Comparison of ENCODE assay signal across 21 cellular contexts in the genomic region with DNA sequence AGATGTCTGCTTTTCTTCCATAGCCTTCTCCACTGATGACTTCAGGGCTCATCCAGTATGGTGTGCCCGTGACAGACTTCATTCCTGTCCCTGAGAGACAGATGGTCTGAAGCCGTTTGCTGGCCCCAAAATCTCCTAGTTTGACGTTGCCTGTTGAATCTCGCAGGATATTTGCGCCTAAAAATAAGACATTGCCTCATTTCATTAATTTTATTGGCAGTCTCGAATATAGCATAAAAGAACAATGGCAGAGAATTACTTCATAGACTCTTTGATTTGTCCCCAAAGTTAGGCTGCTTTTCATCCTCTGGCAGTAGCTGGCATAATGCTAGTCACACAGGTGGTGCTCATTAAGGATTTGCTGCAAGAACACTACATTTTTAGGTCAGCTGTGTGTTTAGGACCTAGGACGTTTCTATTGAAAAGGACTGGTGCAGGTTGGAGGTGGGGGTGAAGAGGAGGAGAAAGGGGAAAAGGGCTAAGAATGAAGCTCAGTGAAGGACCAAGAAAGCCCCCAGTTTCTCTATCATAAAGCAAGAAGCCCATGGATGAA. TPM values are rescaled to one million over a fixed set of nuclear protein-coding genes. Genes with fewer than 3 reads are reported as not detected.
DNase-seq lines count a peak whose midpoint lies in the region; ATAC-seq and TF ChIP-seq lines count a peak whose summit lies in the region.
"Had no signal": no experiment of that assay in that cellular context is flagged by ENCODE, and none has a peak within 500 bp of the region (broad histone marks: within the 10 kb centered on the region; RNA-seq: fewer than 3 reads in every experiment).

No MANE protein-coding gene starts in this region.

- 89% methylated on average over 7 of the region's 7 CpGs for WGBS in body of pancreas, 2 donors
- 92 to 95% (median 95%) methylated on average over 7 of the region's 7 CpGs for WGBS in spleen, 5 donors

- no peak overlapping the region for H3K4me3 ChIP-seq in neutrophil (ENCODE audit: low read depth in 1 of 2, low read length in 1 of 2)
- H3K4me3 ChIP-seq in body of pancreas = no peak overlapping the region
- H3K4me3 ChIP-seq in spleen = no peak overlapping the region
- H3K4me3 ChIP-seq: GM23248 had no signal

- peak; percentile 70 for DNase-seq in G401 (ENCODE audit: low spot score)
- peak; percentile 97 for DNase-seq in NCI-H2171 treated with DMSO at 0.1 percent for 48 hours (lab: John Stamatoyannopoulos, UW)
- DNase-seq in cerebellar nuclear complex (lab: John Stamatoyannopoulos, UW) = peak; percentile 10 to 18
- no peak for DNase-seq in body of pancreas
- DNase-seq in spleen = no peak
- DNase-seq in NCI-H2227 (lab: John Stamatoyannopoulos, UW; ENCODE audit: unreplicated experiment) = no peak
- DNase-seq: Caco-2; CD4-positive, alpha-beta memory T cell; GM23248; H7; Karpas-422; NCI-H1092; NCI-H1436; NCI-H1930; NCI-H345; NCI-H526; NCI-H82; NK-92 treated with Interleukin-12 subunit alpha and Interleukin-12 subunit beta, amount 100 ng/mL, for 24 hours; PC-3 had no signal

- intact Hi-C loops in body of pancreas (cut with DNase I) (no loop called here), spleen (cut with DNase I; ENCODE audit: low total_unique reads) (no loop called here)

- H3K36me3 ChIP-seq in neutrophil (peaks cover 68% of the 10 kb centered on the region), body of pancreas (replicated peaks in 1 of 2; ENCODE audit: insufficient read depth in 1 of 2, low read depth in 2 of 2) (peaks cover 0 to 19% of the 10 kb centered on the region in 2 donors), spleen (peaks cover 0 to 96% (median 67%) of the 10 kb centered on the region in 6 donors)

- peaks cover 22 to 24% of the 10 kb centered on the region in 2 experiments for H3K4me1 ChIP-seq in neutrophil (ENCODE audit: control insufficient read depth in 1 of 2, insufficient read depth in 1 of 2, low read depth in 1 of 2, low read length in 1 of 2)
- H3K4me1 ChIP-seq in body of pancreas = no peaks in the 10 kb centered on the region
- H3K4me1 ChIP-seq in spleen = peaks cover 0 to 29% (median 5%) of the 10 kb centered on the region in 6 donors

- no peaks in the 10 kb centered on the region for H3K27me3 ChIP-seq in neutrophil
- no peaks in the 10 kb centered on the region for H3K27me3 ChIP-seq in body of pancreas
- H3K27me3 ChIP-seq in spleen (replicated peaks in 1 of 7) = no peaks in the 10 kb centered on the region

- ATAC-seq in body of pancreas = no peak
- ATAC-seq: PC-3, SK-N-SH treated with all-trans-retinoic acid at 6 μM for 48 hours had no signal

- TF ChIP-seq POLR2A in body of pancreas (IDR thresholded peaks at IDR 0.05) (no peak), spleen (IDR thresholded peaks at IDR 0.05) (no peak)

- peak overlapping the region; percentile 39 for H3K27ac ChIP-seq in neutrophil
- no peak overlapping the region for H3K27ac ChIP-seq in body of pancreas
- no peak overlapping the region for H3K27ac ChIP-seq in spleen
- H3K27ac ChIP-seq: GM23248 had no signal

- H3K9me3 ChIP-seq in neutrophil (no peaks in the 10 kb centered on the region), body of pancreas (no peaks in the 10 kb centered on the region), spleen (no peaks in the 10 kb centered on the region)
- H3K9me3 ChIP-seq: Caco-2 had no signal

- TF ChIP-seq CTCF in neutrophil (IDR thresholded peaks at IDR 0.05) (no peak), body of pancreas (IDR thresholded peaks at IDR 0.05) (no peak), spleen (IDR thresholded peaks at IDR 0.05 in 8 of 11, conservative IDR thresholded peaks at IDR 0.05 in 3 of 11) (no peak)

- in situ Hi-C loops in G401 (cut with HindIII; ENCODE audit: low sequenced_read_pairs) = no loop called here

RNA-seq across cellular contexts. Expression of a gene that starts 14.7 kb away (rescaled TPM):
- total RNA-seq in G401 (2014; rRNA removed; shearing (Covaris generic)) = 38.4 and 54.4 TPM in 2 replicates
- total RNA-seq in body of pancreas = 10 to 100 TPM; 28.5 to 54.7 TPM
- total RNA-seq in spleen = 10 to 100 TPM; 46.4 to 65.1 (median 56.3) TPM
- 10 to 100 TPM; 23.5 to 31.7 (median 28.6) TPM for polyA plus RNA-seq in spleen

Comparison
In these comparisons a context has a peak if more than half of its experiments do, and no peak if none do; other contexts are left out.
1. DNase-seq: peak in G401 (single experiment), NCI-H2171 treated with DMSO at 0.1 percent for 48 hours (single experiment) and cerebellar nuclear complex (2 of 2); none in body of pancreas (0 of 4), spleen (single experiment) and NCI-H2227 (single experiment).